32 cellular contexts compared by ENCODE assay signal in genomic region chr12:3215410-3215975, GRCh38.
DNase-seq lines count a peak whose midpoint lies in the region; ATAC-seq, FAIRE-seq and TF ChIP-seq lines count a peak whose summit lies in the region.
"Had no signal": no experiment of that assay in that cellular context is flagged by ENCODE, and none has a peak within 500 bp of the region (broad histone marks: within the 10 kb centered on the region; RNA-seq: fewer than 3 reads in every experiment).

No MANE protein-coding gene starts in this region.

- FAIRE-seq in H1 (lab: Jason Lieb, UNC): no peak
- FAIRE-seq: TTC549 had no signal

- no peak overlapping the region for H2BK20ac ChIP-seq in H1 (ENCODE audit: low read length)

- no peaks in the 10 kb centered on the region for H3K9me3 Mint-ChIP-seq in stimulated activated naive CD8-positive, alpha-beta T cell treated with anti-CD3 and anti-CD28 coated beads, Interleukin-15, amount 100 ng/mL, for 72 hours
- H3K9me3 Mint-ChIP-seq: activated CD4-positive, alpha-beta memory T cell treated with anti-CD3 and anti-CD28 coated beads, Interleukin-2, amount 10 ng/mL, durations not matched to agents 7 days and 5 days; activated naive CD4-positive, alpha-beta T cell treated with anti-CD3 and anti-CD28 coated beads, Interleukin-2, amount 50 U/mL, for 72 hours; activated T-helper 2 cell treated with anti-CD3 and anti-CD28 coated beads, Interferon-gamma antibody, Interleukin-2, Interleukin-4, amounts not matched to agents 10 μg/mL and 5 μg/mL and 100 μg/mL, durations not matched to agents 14 hours and 24 hours and 36 hours; natural killer cell treated with Interleukin-12 subunit alpha and Interleukin-12 subunit beta and Interleukin-15 and Interleukin-18, amount 100 ng/mL, for 72 hours; stimulated activated effector memory CD8-positive, alpha-beta T cell treated with anti-CD3 and anti-CD28 coated beads, Interleukin-12 subunit alpha, Interleukin-12 subunit beta, amount 100 ng/mL, for 72 hours; T-helper 1 cell treated with Interleukin-12 subunit alpha and Interleukin-12 subunit beta and Interleukin-4 antibody, amounts not matched to agents 30 μg/mL and 1 μg/mL, for 36 hours had no signal

- H2BK15ac ChIP-seq in H1 (ENCODE audit: low read length): no peak overlapping the region

- 0 out of 2 replicates have a peak overlapping the region, but pooled peaks have one; percentile 6 for H2AK5ac ChIP-seq in H1 (ENCODE audit: low read depth, low read length)

- peak overlapping the region in 1 of 2 donors; percentile 9 for H3K27ac Mint-ChIP-seq in stimulated activated naive CD8-positive, alpha-beta T cell treated with anti-CD3 and anti-CD28 coated beads, Interleukin-15, amount 100 ng/mL, for 72 hours
- H3K27ac Mint-ChIP-seq: activated CD4-positive, alpha-beta memory T cell treated with anti-CD3 and anti-CD28 coated beads, Interleukin-2, amount 10 ng/mL, durations not matched to agents 7 days and 5 days; activated naive CD4-positive, alpha-beta T cell treated with anti-CD3 and anti-CD28 coated beads, Interleukin-2, amount 50 U/mL, for 72 hours; activated T-helper 2 cell treated with anti-CD3 and anti-CD28 coated beads, Interferon-gamma antibody, Interleukin-2, Interleukin-4, amounts not matched to agents 10 μg/mL and 5 μg/mL and 100 μg/mL, durations not matched to agents 14 hours and 24 hours and 36 hours; natural killer cell treated with Interleukin-12 subunit alpha and Interleukin-12 subunit beta and Interleukin-15 and Interleukin-18, amount 100 ng/mL, for 72 hours; stimulated activated effector memory CD8-positive, alpha-beta T cell treated with anti-CD3 and anti-CD28 coated beads, Interleukin-12 subunit alpha, Interleukin-12 subunit beta, amount 100 ng/mL, for 72 hours; T-helper 1 cell treated with Interleukin-12 subunit alpha and Interleukin-12 subunit beta and Interleukin-4 antibody, amounts not matched to agents 30 μg/mL and 1 μg/mL, for 36 hours had no signal

- no peak overlapping the region for H3K56ac ChIP-seq in H1 (replicated peaks; ENCODE audit: insufficient read length, low read depth, low read length)

- H3K4me3 Mint-ChIP-seq in stimulated activated naive CD8-positive, alpha-beta T cell treated with anti-CD3 and anti-CD28 coated beads, Interleukin-15, amount 100 ng/mL, for 72 hours: no peak overlapping the region
- H3K4me3 Mint-ChIP-seq: activated CD4-positive, alpha-beta memory T cell treated with anti-CD3 and anti-CD28 coated beads, Interleukin-2, amount 10 ng/mL, durations not matched to agents 7 days and 5 days; natural killer cell treated with Interleukin-12 subunit alpha and Interleukin-12 subunit beta and Interleukin-15 and Interleukin-18, amount 100 ng/mL, for 72 hours; stimulated activated effector memory CD8-positive, alpha-beta T cell treated with anti-CD3 and anti-CD28 coated beads, Interleukin-12 subunit alpha, Interleukin-12 subunit beta, amount 100 ng/mL, for 72 hours; T-helper 1 cell treated with Interleukin-12 subunit alpha and Interleukin-12 subunit beta and Interleukin-4 antibody, amounts not matched to agents 30 μg/mL and 1 μg/mL, for 36 hours had no signal

- no peak overlapping the region for H3K4me3 ChIP-seq in heart right ventricle
- no peak overlapping the region for H3K4me3 ChIP-seq in NB4 (ENCODE audit: low read depth, low read length)
- no peak overlapping the region for H3K4me3 ChIP-seq in H1 (ENCODE audit: extremely low read depth in 1 of 4, insufficient read depth in 2 of 4, low read depth in 3 of 4, low read length in 4 of 4)
- H3K4me3 ChIP-seq in tibial artery: no peak overlapping the region
- H3K4me3 ChIP-seq: mucosa of descending colon, right lobe of liver had no signal

- 74 to 76% methylated on average over 13 of the region's 13 CpGs for WGBS in heart right ventricle, 2 donors
- 97% methylated on average over 12 of the region's 13 CpGs; no CpG with 5 or more reads in 1 of the 2 experiments for WGBS in H1 (ENCODE audit: extremely low coverage in 1 of 2, insufficient coverage in 1 of 2, insufficient read length in 1 of 2, insufficient replicate concordance in 2 of 2, low coverage in 1 of 2, low lambda C conversion rate in 2 of 2, missing lambda C conversion rate in 1 of 2), 2 experiments

- H3K79me2 ChIP-seq in H1 (ENCODE audit: control insufficient read depth in 1 of 2, insufficient read depth in 2 of 2, low read length in 2 of 2): no peaks in the 10 kb centered on the region

- H3K9ac ChIP-seq in H1 (replicated peaks in 1 of 4; ENCODE audit: extremely low read depth in 1 of 4, low read depth in 3 of 4, low read length in 3 of 4): no peak overlapping the region
- H3K9ac ChIP-seq: parathyroid adenoma, SK-N-SH had no signal

- H4K20me1 ChIP-seq in H1 (replicated peaks in 1 of 2; ENCODE audit: control insufficient read depth in 1 of 2, insufficient read depth in 2 of 2, low read length in 2 of 2): no peaks in the 10 kb centered on the region

- H4K8ac ChIP-seq in H1 (ENCODE audit: extremely low read depth, insufficient read depth, low read length): no peak overlapping the region

- ATAC-seq in heart right ventricle (no peak), left cardiac atrium (no peak), HG02798 (IDR thresholded peaks at IDR 0.05; ENCODE audit: poor library complexity, unreplicated experiment) (no peak)
- ATAC-seq in stimulated activated naive CD8-positive, alpha-beta T cell treated with anti-CD3 and anti-CD28 coated beads, Interleukin-15, amount 100 ng/mL, for 72 hours: no peak
- ATAC-seq: activated naive CD4-positive, alpha-beta T cell treated with anti-CD3 and anti-CD28 coated beads, Interleukin-2, amount 50 U/mL, for 72 hours; mucosa of descending colon; natural killer cell treated with Interleukin-12 subunit alpha and Interleukin-12 subunit beta and Interleukin-15 and Interleukin-18, amount 100 ng/mL, for 72 hours; right lobe of liver; stimulated activated effector memory CD8-positive, alpha-beta T cell treated with anti-CD3 and anti-CD28 coated beads, Interleukin-12 subunit alpha, Interleukin-12 subunit beta, amount 100 ng/mL, for 72 hours had no signal

- no peak for TF ChIP-seq EP300 in H1 (IDR thresholded peaks at IDR 0.05; ENCODE audit: borderline replicate concordance in 1 of 2, low read depth in 2 of 2, low read length in 2 of 2)

- no peak for TF ChIP-seq POLR2A in NB4 (IDR thresholded peaks at IDR 0.05; ENCODE audit: extremely low read depth, insufficient read length)
- TF ChIP-seq POLR2A in H1 (IDR thresholded peaks at IDR 0.05; ENCODE audit: control extremely low read depth in 1 of 2, low read depth in 2 of 2, low read length in 2 of 2): no peak

- H2BK5ac ChIP-seq in H1 (ENCODE audit: low read depth, low read length): no peak overlapping the region; the same call in 1 of the 2 replicates

- no peak overlapping the region for H2BK12ac ChIP-seq in H1 (ENCODE audit: low read depth, low read length)

- H3K23ac ChIP-seq in H1 (ENCODE audit: insufficient read length): no peak overlapping the region

- no peak for TF ChIP-seq RAD21 in H1 (IDR thresholded peaks at IDR 0.05 in 1 of 2, conservative IDR thresholded peaks at IDR 0.05 in 1 of 2; ENCODE audit: low read depth in 2 of 2, low read length in 2 of 2)

- H3K4me2 ChIP-seq in H1 (ENCODE audit: insufficient read depth in 1 of 2, low read depth in 2 of 2, low read length in 2 of 2): peak overlapping the region in 1 of 2 experiments; percentile 46; a peak in 1 of 4 replicates
- H3K4me2 ChIP-seq: SK-N-SH had no signal

- peaks cover 14% of the 10 kb centered on the region for H3K27me3 Mint-ChIP-seq in stimulated activated naive CD8-positive, alpha-beta T cell treated with anti-CD3 and anti-CD28 coated beads, Interleukin-15, amount 100 ng/mL, for 72 hours
- H3K27me3 Mint-ChIP-seq: activated CD4-positive, alpha-beta memory T cell treated with anti-CD3 and anti-CD28 coated beads, Interleukin-2, amount 10 ng/mL, durations not matched to agents 7 days and 5 days had no signal

- H3K9me3 ChIP-seq in heart right ventricle (no peaks in the 10 kb centered on the region), H1 (ENCODE audit: insufficient read depth in 2 of 2, low read depth in 1 of 2, low read length in 1 of 2) (no peaks in the 10 kb centered on the region), tibial artery (no peaks in the 10 kb centered on the region)
- H3K9me3 ChIP-seq: Caco-2, mucosa of descending colon, right lobe of liver, SK-N-SH had no signal

- H3K27ac ChIP-seq in heart right ventricle (peak overlapping the region; percentile 25 to 95 (median 87)), H1 (ENCODE audit: low read depth, low read length) (no peak overlapping the region), tibial artery (peak overlapping the region; percentile 88 to 90)
- H3K27ac ChIP-seq: parathyroid adenoma, right lobe of liver had no signal

- H3K27me3 ChIP-seq in heart right ventricle (no peaks in the 10 kb centered on the region), H1 (replicated peaks in 1 of 4; ENCODE audit: control insufficient read depth in 3 of 4, extremely low read depth in 1 of 4, insufficient read depth in 3 of 4, low read length in 3 of 4) (no peaks in the 10 kb centered on the region), tibial artery (no peaks in the 10 kb centered on the region)
- H3K27me3 ChIP-seq: right lobe of liver had no signal

- no peak overlapping the region for H3K18ac ChIP-seq in H1 (ENCODE audit: extremely low read depth, low read length)

- peaks cover 35 to 96% (median 80%) of the 10 kb centered on the region in 9 donors for H3K4me1 ChIP-seq in heart right ventricle
- H3K4me1 ChIP-seq in H1 (replicated peaks in 1 of 4; ENCODE audit: control insufficient read depth in 3 of 4, insufficient read depth in 4 of 4, low read length in 3 of 4): peaks cover 3 to 22% (median 12%) of the 10 kb centered on the region in 4 experiments
- peaks cover 0 to 41% (median 32%) of the 10 kb centered on the region in 4 donors for H3K4me1 ChIP-seq in tibial artery
- H3K4me1 ChIP-seq: Caco-2 had no signal

- H2BK120ac ChIP-seq in H1 (replicated peaks; ENCODE audit: low read depth, low read length): no peak overlapping the region

- H3K23me2 ChIP-seq in H1 (ENCODE audit: low read depth, low read length): no peaks in the 10 kb centered on the region

- DNase-seq in heart right ventricle (no peak), left cardiac atrium (no peak), NB4 (ENCODE audit: low read depth) (peak; percentile 19), H1 (ENCODE audit: low read depth in 1 of 2, low spot score in 2 of 2) (no peak), tibial artery (no peak), NCI-H128 (lab: John Stamatoyannopoulos, UW; ENCODE audit: unreplicated experiment) (no peak)
- DNase-seq in stimulated activated naive CD8-positive, alpha-beta T cell treated with anti-CD3 and anti-CD28 coated beads, Interleukin-15, amount 100 ng/mL, for 72 hours: no peak
- DNase-seq: activated CD4-positive, alpha-beta memory T cell treated with anti-CD3 and anti-CD28 coated beads, Interleukin-2, amount 10 ng/mL, durations not matched to agents 7 days and 5 days; activated CD4-positive, CD25-positive, alpha-beta regulatory T cell treated with anti-CD3 and anti-CD28 coated beads, Interleukin-2, amount 50 U/mL, for 72 hours; activated CD8-positive, alpha-beta memory T cell treated with anti-CD3 and anti-CD28 coated beads, Interleukin-2, amount 50 U/mL, for 48 hours; aorta; C1 segment of cervical spinal cord; Caco-2; cerebellar nuclear complex; Karpas-422; mucosa of descending colon; NCI-H187; NCI-H226; OCI-M1; right lobe of liver; SK-N-SH; stimulated activated CD4-positive, alpha-beta T cell treated with anti-CD3 and anti-CD28 coated beads, Interleukin-12 subunit alpha, Interleukin-12 subunit beta, amount 100 ng/mL, for 4 hours; stimulated activated CD4-positive, alpha-beta T cell treated with anti-CD3 and anti-CD28 coated beads, Interleukin-4, amount 100 ng/mL, for 1 hour; substantia nigra had no signal

- TF ChIP-seq CTCF in heart right ventricle (IDR thresholded peaks at IDR 0.05) (no peak), NB4 (IDR thresholded peaks at IDR 0.05; ENCODE audit: low read depth, low read length) (no peak), H1 (IDR thresholded peaks at IDR 0.05; ENCODE audit: control extremely low read depth in 1 of 3, insufficient read depth in 1 of 3, low read depth in 1 of 3, low read length in 3 of 3) (no peak), tibial artery (IDR thresholded peaks at IDR 0.05) (no peak)

- no peak overlapping the region for H2AFZ ChIP-seq in H1 (ENCODE audit: low read length)
- H2AFZ ChIP-seq: parathyroid adenoma had no signal

- POLR2A ChIA-PET in H1 (lab: Charles Lee; ENCODE audit: partially characterized antibody): interaction anchor here (1.1 kb wide), 1 partner anchor 12 kb away, joined by 4 read pairs; no protein-coding TSS in a partner anchor

- peaks cover 0 to 24% (median 0%) of the 10 kb centered on the region in 9 donors for H3K36me3 ChIP-seq in heart right ventricle
- H3K36me3 ChIP-seq in H1 (ENCODE audit: control insufficient read depth in 2 of 4, insufficient read depth in 4 of 4, low read length in 3 of 4): no peaks in the 10 kb centered on the region
- H3K36me3 ChIP-seq in tibial artery: peaks cover 0 to 14% (median 0%) of the 10 kb centered on the region in 3 donors

- H4K91ac ChIP-seq in H1 (replicated peaks; ENCODE audit: insufficient read length, low read length): no peak overlapping the region

- H3K4ac ChIP-seq in H1 (replicated peaks; ENCODE audit: insufficient read length, low read depth, low read length): no peak overlapping the region

- peaks cover 5% of the 10 kb centered on the region for H3K4me1 Mint-ChIP-seq in stimulated activated naive CD8-positive, alpha-beta T cell treated with anti-CD3 and anti-CD28 coated beads, Interleukin-15, amount 100 ng/mL, for 72 hours
- H3K4me1 Mint-ChIP-seq: activated CD4-positive, alpha-beta memory T cell treated with anti-CD3 and anti-CD28 coated beads, Interleukin-2, amount 10 ng/mL, durations not matched to agents 7 days and 5 days; stimulated activated effector memory CD8-positive, alpha-beta T cell treated with anti-CD3 and anti-CD28 coated beads, Interleukin-12 subunit alpha, Interleukin-12 subunit beta, amount 100 ng/mL, for 72 hours had no signal

- CTCF ChIA-PET in H1 (lab: Charles Lee; ENCODE audit: partially characterized antibody): interaction anchor here (1.2 to 24.7 kb wide), 11 partner anchors 9 to 142 kb away, joined by 3 to 448 read pairs (median 4); no protein-coding TSS in a partner anchor

- H4K5ac ChIP-seq in H1 (ENCODE audit: insufficient read length, low read depth, low read length): no peak overlapping the region

- intact Hi-C loops in heart right ventricle (cut with DNase I): no loop called here
- intact Hi-C loops in left cardiac atrium (cut with DNase I): loop anchor here in 1 of 2 donors (5.0 kb wide), 1 partner anchor 37 kb away; no protein-coding TSS in a partner anchor
- intact Hi-C loops in tibial artery (cut with DNase I; ENCODE audit: low total_unique reads): loop anchor here (5.0 kb wide), 1 partner anchor 42 kb away; no protein-coding TSS in a partner anchor

- no peaks in the 10 kb centered on the region for H3K79me1 ChIP-seq in H1 (ENCODE audit: low read depth, low read length)

- H3K14ac ChIP-seq in H1 (ENCODE audit: insufficient read length): no peak overlapping the region
